Comparison of ENCODE assay signal across 21 cellular contexts in the genomic region with DNA sequence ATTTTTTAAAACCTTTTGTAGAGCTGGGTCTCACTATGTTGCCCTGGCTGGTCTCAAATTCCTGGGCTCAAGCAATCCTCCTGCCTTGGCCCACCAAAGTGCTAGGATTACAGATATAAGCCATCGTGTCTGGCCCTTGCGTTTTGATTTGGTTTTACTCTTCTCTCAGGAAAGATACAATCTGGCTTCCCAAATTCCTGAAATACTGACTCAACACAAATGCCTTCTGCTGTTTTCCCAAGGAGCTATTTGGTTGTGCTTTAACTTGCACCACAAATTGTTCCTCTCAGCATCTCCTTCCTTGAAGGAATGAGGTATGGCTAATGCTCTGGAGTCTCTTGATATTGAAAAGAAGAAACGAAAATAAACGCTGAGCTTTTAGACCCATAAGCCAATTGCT.
A peak's percentile ranks its signal among the peaks of the same experiment; 100 is the strongest.
DNase-seq lines count a peak whose midpoint lies in the region; ATAC-seq lines count a peak whose summit lies in the region.
"Had no signal": no experiment of that assay in that cellular context is flagged by ENCODE, and none has a peak within 500 bp of the region (broad histone marks: within the 10 kb centered on the region; RNA-seq: fewer than 3 reads in every experiment).

No MANE protein-coding gene starts in this region.

- H3K27me3 ChIP-seq in adipocyte (replicated peaks; ENCODE audit: control insufficient read depth, insufficient read depth, low read length), result no peaks in the 10 kb centered on the region
- H3K27me3 ChIP-seq: BLaER1 treated with 17β-estradiol and CSF1 and Interleukin-3, amounts not matched to agents 10 nM and 100 nM; SJCRH30 had no signal

- H3K9me3 ChIP-seq in adipocyte (ENCODE audit: control insufficient read depth, low read length), result no peaks in the 10 kb centered on the region
- H3K9me3 ChIP-seq: BLaER1 treated with 17β-estradiol and CSF1 and Interleukin-3, amounts not matched to agents 10 nM and 100 nM; SJCRH30; spleen had no signal

- H3K36me3 ChIP-seq in adipocyte (ENCODE audit: control insufficient read depth, insufficient read depth, low read length, severe bottlenecking), result no peaks in the 10 kb centered on the region
- H3K36me3 ChIP-seq: BLaER1 treated with 17β-estradiol and CSF1 and Interleukin-3, amounts not matched to agents 10 nM and 100 nM; SJCRH30; spleen had no signal

- H3K9ac ChIP-seq in adipocyte (ENCODE audit: low read length), result no peak overlapping the region
- H3K9ac ChIP-seq: BLaER1 treated with 17β-estradiol and CSF1 and Interleukin-3, amounts not matched to agents 10 nM and 100 nM had no signal

- no peak for ATAC-seq in GM21447 (IDR thresholded peaks at IDR 0.05; ENCODE audit: unreplicated experiment)
- ATAC-seq: activated CD8-positive, alpha-beta T cell treated with anti-CD3 and anti-CD28 coated beads, Interleukin-2, amount 10 ng/mL, durations not matched to agents 7 days and 5 days; naive thymus-derived CD8-positive, alpha-beta T cell; Panc1; stimulated activated memory B cell treated with anti-CD40 and anti-IgM and Interleukin-4, amounts not matched to agents 10 μg/mL and 1 μg/mL and 100 μg/mL, for 72 hours had no signal

- DNase-seq in ACHN, result peak; percentile 10
- DNase-seq in GM03348 (ENCODE audit: low spot score), result peak; percentile 41
- peak; percentile 25 for DNase-seq in adipocyte (ENCODE audit: low read depth)
- DNase-seq in iris pigment epithelial cell (ENCODE audit: low read depth), result peak; percentile 6
- DNase-seq in mucosa of gallbladder (ENCODE audit: low spot score), result no peak
- no peak for DNase-seq in NCI-H510A treated with DMSO at 0.1 percent for 48 hours (lab: John Stamatoyannopoulos, UW)
- no peak for DNase-seq in GDM1 (lab: John Stamatoyannopoulos, UW)
- DNase-seq: activated CD4-positive, alpha-beta T cell treated with anti-CD3 and anti-CD28 coated beads for 1 hour; activated CD8-positive, alpha-beta T cell treated with anti-CD3 and anti-CD28 coated beads, Interleukin-2, amount 10 ng/mL, durations not matched to agents 7 days and 5 days; COR-L47; DND-41; naive thymus-derived CD8-positive, alpha-beta T cell; NCI-H1417; NCI-H510A; SJCRH30; spleen; stimulated activated CD4-positive, alpha-beta T cell treated with anti-CD3 and anti-CD28 coated beads, Interleukin-4, amount 100 ng/mL, for 1 hour had no signal

- no peaks in the 10 kb centered on the region for H3K4me1 ChIP-seq in adipocyte (ENCODE audit: control insufficient read depth, insufficient read depth, low read length)
- H3K4me1 ChIP-seq: BLaER1 treated with 17β-estradiol and CSF1 and Interleukin-3, amounts not matched to agents 10 nM and 100 nM; SJCRH30; spleen had no signal

- in situ Hi-C loops in ACHN (cut with HindIII; ENCODE audit: low pct_ligation_motif_present, low pct_unique_long_range_greater_than_20kb, low sequenced_read_pairs), result no loop called here

- H3K4me3 ChIP-seq in adipocyte (ENCODE audit: low read length), result no peak overlapping the region
- H3K4me3 ChIP-seq: BLaER1 treated with 17β-estradiol and CSF1 and Interleukin-3, amounts not matched to agents 10 nM and 100 nM; SJCRH30; spleen had no signal

Comparison
In these comparisons a context has a peak if more than half of its experiments do, and no peak if none do; other contexts are left out.
1. DNase-seq: peak in ACHN (single experiment), GM03348 (single experiment), adipocyte (single experiment) and iris pigment epithelial cell (single experiment); none in mucosa of gallbladder (single experiment), NCI-H510A treated with DMSO at 0.1 percent for 48 hours (single experiment) and GDM1 (single experiment).